ENCODE assay signal across 1 cellular context in the genomic region with DNA sequence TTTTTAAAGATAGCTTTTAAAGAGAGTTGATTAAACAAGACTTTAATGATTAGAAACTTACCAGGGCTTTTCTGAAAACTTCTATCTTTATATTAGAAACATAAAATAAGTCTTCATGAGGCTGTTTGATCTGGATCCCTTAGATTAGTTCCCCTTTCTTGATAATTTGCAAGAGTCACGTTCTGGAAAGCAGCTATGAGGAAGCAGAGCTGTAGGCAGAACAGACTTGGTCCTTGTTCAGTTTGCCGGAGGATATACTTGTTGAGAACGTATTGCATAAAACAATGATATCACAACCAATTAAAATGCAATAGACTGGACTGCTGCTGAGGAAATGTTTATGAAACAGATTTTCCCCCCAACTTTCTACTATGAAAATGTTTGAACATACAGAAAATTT.
TF ChIP-seq lines count a peak whose summit lies in the region.

No MANE protein-coding gene starts in this region.

TF ChIP-seq in SK-N-SH treated with all-trans-retinoic acid at 6 μM for 48 hours, 23 proteins besides CTCF, POLR2A, EP300 and RAD21 (continued from another document):
- TF ChIP-seq, protein P1, sequence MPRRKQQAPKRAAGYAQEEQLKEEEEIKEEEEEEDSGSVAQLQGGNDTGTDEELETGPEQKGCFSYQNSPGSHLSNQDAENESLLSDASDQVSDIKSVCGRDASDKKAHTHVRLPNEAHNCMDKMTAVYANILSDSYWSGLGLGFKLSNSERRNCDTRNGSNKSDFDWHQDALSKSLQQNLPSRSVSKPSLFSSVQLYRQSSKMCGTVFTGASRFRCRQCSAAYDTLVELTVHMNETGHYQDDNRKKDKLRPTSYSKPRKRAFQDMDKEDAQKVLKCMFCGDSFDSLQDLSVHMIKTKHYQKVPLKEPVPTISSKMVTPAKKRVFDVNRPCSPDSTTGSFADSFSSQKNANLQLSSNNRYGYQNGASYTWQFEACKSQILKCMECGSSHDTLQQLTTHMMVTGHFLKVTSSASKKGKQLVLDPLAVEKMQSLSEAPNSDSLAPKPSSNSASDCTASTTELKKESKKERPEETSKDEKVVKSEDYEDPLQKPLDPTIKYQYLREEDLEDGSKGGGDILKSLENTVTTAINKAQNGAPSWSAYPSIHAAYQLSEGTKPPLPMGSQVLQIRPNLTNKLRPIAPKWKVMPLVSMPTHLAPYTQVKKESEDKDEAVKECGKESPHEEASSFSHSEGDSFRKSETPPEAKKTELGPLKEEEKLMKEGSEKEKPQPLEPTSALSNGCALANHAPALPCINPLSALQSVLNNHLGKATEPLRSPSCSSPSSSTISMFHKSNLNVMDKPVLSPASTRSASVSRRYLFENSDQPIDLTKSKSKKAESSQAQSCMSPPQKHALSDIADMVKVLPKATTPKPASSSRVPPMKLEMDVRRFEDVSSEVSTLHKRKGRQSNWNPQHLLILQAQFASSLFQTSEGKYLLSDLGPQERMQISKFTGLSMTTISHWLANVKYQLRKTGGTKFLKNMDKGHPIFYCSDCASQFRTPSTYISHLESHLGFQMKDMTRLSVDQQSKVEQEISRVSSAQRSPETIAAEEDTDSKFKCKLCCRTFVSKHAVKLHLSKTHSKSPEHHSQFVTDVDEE (CRISPR knock-in tag; IDR thresholded peaks at IDR 0.05) = no peak
TF ChIP-seq in SK-N-SH treated with all-trans-retinoic acid at 6 μM for 48 hours: peak in this region for 0.
